Comparison of ENCODE assay signal across 11 cellular contexts in genomic region chr2:152755029-152755428, GRCh38. TPM values are rescaled to one million over a fixed set of nuclear protein-coding genes. Genes with fewer than 3 reads are reported as not detected.
DNase-seq lines count a peak whose midpoint lies in the region; ATAC-seq, FAIRE-seq and TF ChIP-seq lines count a peak whose summit lies in the region.
"Had no signal": no experiment of that assay in that cellular context is flagged by ENCODE, and none has a peak within 500 bp of the region (broad histone marks: within the 10 kb centered on the region; RNA-seq: fewer than 3 reads in every experiment).

No MANE protein-coding gene starts in this region.

- TF ChIP-seq CTCF in Calu3 (IDR thresholded peaks at IDR 0.05; ENCODE audit: unreplicated experiment) (peak; percentile 13), brain microvascular endothelial cell (IDR thresholded peaks at IDR 0.05; ENCODE audit: low read depth, low read length, missing control alignments) (peak; percentile 56), osteoblast (IDR thresholded peaks at IDR 0.05; ENCODE audit: extremely low read depth, low read depth, low read length) (no peak), prostate gland (IDR thresholded peaks at IDR 0.05) (peak in 1 of 4 experiments; percentile 6)

- H3K27ac ChIP-seq in brain microvascular endothelial cell (no peak overlapping the region), small intestine (ENCODE audit: low read depth in 1 of 2, low read length in 1 of 2) (no peak overlapping the region), osteoblast (ENCODE audit: low read depth, low read length) (no peak overlapping the region), prostate gland (no peak overlapping the region)
- H3K27ac ChIP-seq: neutrophil, VCaP had no signal

- no TSS peak for BruUV-seq in Calu3 (replicated peaks; lab: Mats Ljungman, UMichigan)

- H2AFZ ChIP-seq in osteoblast (ENCODE audit: low read length) = no peak overlapping the region

- TF ChIP-seq POLR2A in prostate gland (IDR thresholded peaks at IDR 0.05) = no peak

- intact Hi-C loops in Calu3 (cut with micrococcal nuclease; ENCODE audit: unreplicated experiment) = no loop called here
- intact Hi-C loops in prostate gland (cut with DNase I) = no loop called here

- H3K36me3 ChIP-seq in H7 (replicated peaks; ENCODE audit: control insufficient read depth, insufficient read depth, low read length) = no peaks in the 10 kb centered on the region; the same call in none of the 2 replicates
- no peaks in the 10 kb centered on the region for H3K36me3 ChIP-seq in brain microvascular endothelial cell (replicated peaks)
- H3K36me3 ChIP-seq in small intestine (ENCODE audit: control insufficient read depth in 2 of 2, insufficient read depth in 2 of 2, low read length in 2 of 2) = peaks cover 0 to 4% of the 10 kb centered on the region in 2 donors
- peaks cover 8% of the 10 kb centered on the region for H3K36me3 ChIP-seq in osteoblast (ENCODE audit: insufficient read depth, low read length)
- H3K36me3 ChIP-seq in prostate gland = no peaks in the 10 kb centered on the region

- no peak for FAIRE-seq in small intestine (lab: Jason Lieb, UNC)

- no peaks in the 10 kb centered on the region for H3K79me2 ChIP-seq in osteoblast (ENCODE audit: insufficient read depth, low read length)

- DNase-seq in Calu3 = no peak
- DNase-seq in H7 = peak; percentile 8
- DNase-seq in brain microvascular endothelial cell = no peak
- DNase-seq in memory B cell (ENCODE audit: low spot score in 2 of 2) = peak; percentile 23 to 28
- no peak for DNase-seq in small intestine
- no peak for DNase-seq in osteoblast (ENCODE audit: insufficient read length, low spot score, missing footprints)
- no peak for DNase-seq in prostate gland (ENCODE audit: low spot score)
- DNase-seq: activated naive CD8-positive, alpha-beta T cell treated with anti-CD3 and anti-CD28 coated beads, Interleukin-2, amount 10 ng/mL, durations not matched to agents 7 days and 5 days had no signal

- 90 to 94% (median 93%) methylated on average over 13 of the region's 13 CpGs for WGBS in small intestine, 3 donors
- WGBS in prostate gland = 82% methylated on average over 13 of the region's 13 CpGs

- H3K4me1 ChIP-seq in small intestine (ENCODE audit: control insufficient read depth in 2 of 2, insufficient read depth in 1 of 2, low read depth in 1 of 2, low read length in 1 of 2) (no peaks in the 10 kb centered on the region), osteoblast (ENCODE audit: insufficient read depth, low read length) (no peaks in the 10 kb centered on the region), prostate gland (replicated peaks) (no peaks in the 10 kb centered on the region)

- H3K27me3 Mint-ChIP-seq in Calu3 (ENCODE audit: unreplicated experiment) = no peaks in the 10 kb centered on the region
- H3K27me3 Mint-ChIP-seq in memory B cell = no peaks in the 10 kb centered on the region
- H3K27me3 Mint-ChIP-seq: activated naive CD8-positive, alpha-beta T cell treated with anti-CD3 and anti-CD28 coated beads, Interleukin-2, amount 10 ng/mL, durations not matched to agents 7 days and 5 days had no signal

- H3K9me3 Mint-ChIP-seq in Calu3 (ENCODE audit: low read depth, unreplicated experiment) (no peaks in the 10 kb centered on the region), memory B cell (no peaks in the 10 kb centered on the region)
- H3K9me3 Mint-ChIP-seq: activated naive CD8-positive, alpha-beta T cell treated with anti-CD3 and anti-CD28 coated beads, Interleukin-2, amount 10 ng/mL, durations not matched to agents 7 days and 5 days had no signal

- H3K4me2 ChIP-seq in osteoblast (ENCODE audit: insufficient read depth, low read length) = no peak overlapping the region

- H3K36me3 Mint-ChIP-seq in Calu3 (ENCODE audit: insufficient read depth, unreplicated experiment) = no peaks in the 10 kb centered on the region
- peaks cover 25% of the 10 kb centered on the region for H3K36me3 Mint-ChIP-seq in memory B cell

- no peaks in the 10 kb centered on the region for H3K4me1 Mint-ChIP-seq in Calu3 (ENCODE audit: low read depth, unreplicated experiment)
- H3K4me1 Mint-ChIP-seq in memory B cell = peaks cover 4% of the 10 kb centered on the region

- in situ Hi-C loops in brain microvascular endothelial cell (cut with HindIII; ENCODE audit: low pct_ligation_motif_present, low sequenced_read_pairs) = no loop called here

- CTCF ChIA-PET in Calu3 (lab: Charles Lee) = no interaction called here

- no peaks in the 10 kb centered on the region for H3K27me3 ChIP-seq in H7 (ENCODE audit: control insufficient read depth, insufficient read depth, low read length)
- no peaks in the 10 kb centered on the region for H3K27me3 ChIP-seq in brain microvascular endothelial cell (replicated peaks)
- no peaks in the 10 kb centered on the region for H3K27me3 ChIP-seq in small intestine (ENCODE audit: control insufficient read depth in 2 of 2, insufficient read depth in 2 of 2, low read length in 2 of 2)
- H3K27me3 ChIP-seq in osteoblast (ENCODE audit: insufficient read depth, low read length) = no peaks in the 10 kb centered on the region
- H3K27me3 ChIP-seq in prostate gland (replicated peaks; ENCODE audit: insufficient read depth) = no peaks in the 10 kb centered on the region
- H3K27me3 ChIP-seq: neutrophil had no signal

- H3K27ac Mint-ChIP-seq in Calu3 (ENCODE audit: unreplicated experiment) = no peak overlapping the region
- H3K27ac Mint-ChIP-seq in memory B cell = peak overlapping the region; percentile 37
- H3K27ac Mint-ChIP-seq: activated naive CD8-positive, alpha-beta T cell treated with anti-CD3 and anti-CD28 coated beads, Interleukin-2, amount 10 ng/mL, durations not matched to agents 7 days and 5 days had no signal

- H3K4me3 Mint-ChIP-seq in Calu3 (ENCODE audit: low read depth, unreplicated experiment) = no peak overlapping the region
- H3K4me3 Mint-ChIP-seq in memory B cell = no peak overlapping the region
- H3K4me3 Mint-ChIP-seq: activated naive CD8-positive, alpha-beta T cell treated with anti-CD3 and anti-CD28 coated beads, Interleukin-2, amount 10 ng/mL, durations not matched to agents 7 days and 5 days had no signal

- H3K4me3 ChIP-seq in H7 (ENCODE audit: insufficient read depth, low read depth, low read length) = no peak overlapping the region
- H3K4me3 ChIP-seq in brain microvascular endothelial cell (ENCODE audit: low read depth, low read length) = no peak overlapping the region
- no peak overlapping the region for H3K4me3 ChIP-seq in small intestine (ENCODE audit: low read depth in 1 of 2, low read length in 2 of 2)
- no peak overlapping the region for H3K4me3 ChIP-seq in osteoblast (ENCODE audit: insufficient read depth, low read length)
- no peak overlapping the region for H3K4me3 ChIP-seq in prostate gland

- no peaks in the 10 kb centered on the region for H4K20me1 ChIP-seq in osteoblast (ENCODE audit: insufficient read depth, low read length)

- H3K9me3 ChIP-seq in small intestine (ENCODE audit: control insufficient read depth, low read depth) = no peaks in the 10 kb centered on the region
- H3K9me3 ChIP-seq in osteoblast (ENCODE audit: low read depth, low read length) = no peaks in the 10 kb centered on the region
- no peaks in the 10 kb centered on the region for H3K9me3 ChIP-seq in prostate gland
- H3K9me3 ChIP-seq: neutrophil had no signal

- ATAC-seq in memory B cell (ENCODE audit: low read depth) (peak; percentile 55), HG03439 (IDR thresholded peaks at IDR 0.05; ENCODE audit: unreplicated experiment) (no peak)

RNA-seq across cellular contexts. Expression of gene ARL6IP6, which starts 36.6 kb away (rescaled TPM):
- total RNA-seq in Calu3 (2022) (32.6 and 32.8 TPM in 2 replicates), osteoblast (18.6 and 20.6 TPM in 2 replicates), prostate gland (10 to 100 TPM; 18.9 to 32.2 TPM)
- 52.8 and 54.9 TPM in 2 replicates for total RNA-seq in H7 (2014; rRNA removed; shearing (Covaris generic))
- polyA plus RNA-seq in small intestine = 10 to 100 TPM in 2 of 3 donors, 1 to 10 TPM in 1; 5.7 to 12.5 (median 11.3) TPM

RNA-seq across cellular contexts. Expression of gene PRPF40A, which starts 37.8 kb away (rescaled TPM):
- total RNA-seq in Calu3 (2022) = 118 and 140 TPM in 2 replicates
- total RNA-seq in H7 (2014; rRNA removed; shearing (Covaris generic)) = 157 and 261 TPM in 2 replicates
- polyA plus RNA-seq in small intestine = 10 to 100 TPM; 26.4 to 45.9 (median 41.1) TPM
- 106 and 109 TPM in 2 replicates for total RNA-seq in osteoblast
- 10 to 100 TPM; 82.6 to 97.9 TPM for total RNA-seq in prostate gland

Comparison
In these comparisons a context has a peak if more than half of its experiments do, and no peak if none do; other contexts are left out.
1. DNase-seq: peak in H7 (single experiment) and memory B cell (2 of 2); none in Calu3 (single experiment), brain microvascular endothelial cell (single experiment), small intestine (single experiment), osteoblast (single experiment) and prostate gland (single experiment).